1 cellular context compared by ENCODE assay signal in genomic region chr2:222861411-222862067, GRCh38.
A peak's percentile ranks its signal among the peaks of the same experiment; 100 is the strongest.
TF ChIP-seq lines count a peak whose summit lies in the region.

No MANE protein-coding gene starts in this region.

TF ChIP-seq in HepG2, 621 proteins besides CTCF, POLR2A, EP300 and RAD21 (continued from another document):
- 0 out of 2 replicates have a peak, but pooled peaks have one; percentile 6 for TF ChIP-seq ZNF280D (CRISPR knock-in tag; IDR thresholded peaks at IDR 0.05)
- TF ChIP-seq ZNF296 (CRISPR knock-in tag; conservative IDR thresholded peaks at IDR 0.05), result no peak
- no peak for TF ChIP-seq NPAS2 (CRISPR knock-in tag; IDR thresholded peaks at IDR 0.05; ENCODE audit: borderline replicate concordance)
- no peak for TF ChIP-seq ZFY (CRISPR knock-in tag; IDR thresholded peaks at IDR 0.05)
TF ChIP-seq in HepG2: peak in this region for 28.
